ENCODE assay signal across 28 cellular contexts in genomic region chr4:101824500-101824899, GRCh38.
"Had no signal": no experiment of that assay in that cellular context is flagged by ENCODE, and none has a peak within 500 bp of the region (broad histone marks: within the 10 kb centered on the region; RNA-seq: fewer than 3 reads in every experiment).

No MANE protein-coding gene starts in this region.

- H3K36me3 Mint-ChIP-seq: activated naive CD4-positive, alpha-beta T cell treated with anti-CD3 and anti-CD28 coated beads, Interleukin-2, amount 50 U/mL, for 24 hours; brain had no signal

- H3K4me1 Mint-ChIP-seq: activated CD4-positive, alpha-beta memory T cell treated with anti-CD3 and anti-CD28 coated beads, Interleukin-2, amount 10 ng/mL, durations not matched to agents 7 days and 5 days; activated CD4-positive, alpha-beta T cell treated with anti-CD3 and anti-CD28 coated beads, Interleukin-2, amount 10 ng/mL, durations not matched to agents 7 days and 5 days; activated naive CD4-positive, alpha-beta T cell treated with anti-CD3 and anti-CD28 coated beads, Interleukin-2, amount 50 U/mL, for 24 hours; brain; nephron had no signal

- H3K27me3 ChIP-seq: cardiac muscle cell, left lung, right lobe of liver, testis, transverse colon had no signal

- H3K4me3 Mint-ChIP-seq: activated CD4-positive, alpha-beta memory T cell treated with anti-CD3 and anti-CD28 coated beads, Interleukin-2, amount 10 ng/mL, durations not matched to agents 7 days and 5 days; activated CD4-positive, alpha-beta T cell treated with anti-CD3 and anti-CD28 coated beads, Interleukin-2, amount 10 ng/mL, durations not matched to agents 7 days and 5 days; activated naive CD4-positive, alpha-beta T cell treated with anti-CD3 and anti-CD28 coated beads, Interleukin-2, amount 50 U/mL, for 24 hours; activated naive CD8-positive, alpha-beta T cell treated with anti-CD3 and anti-CD28 coated beads, Interleukin-2, amount 50 U/mL, for 24 hours; activated T-cell treated with anti-CD3 and anti-CD28 coated beads, Interleukin-2, amount 50 U/mL, for 4 hours; brain; effector memory CD8-positive, alpha-beta T cell; nephron had no signal

- DNase-seq: activated CD4-positive, alpha-beta memory T cell treated with anti-CD3 and anti-CD28 coated beads, Interleukin-2, amount 10 ng/mL, durations not matched to agents 7 days and 5 days; activated CD4-positive, alpha-beta T cell treated with anti-CD3 and anti-CD28 coated beads for 1 hour; activated CD4-positive, alpha-beta T cell treated with anti-CD3 and anti-CD28 coated beads, Interleukin-2, amount 10 ng/mL, durations not matched to agents 7 days and 5 days; activated CD8-positive, alpha-beta memory T cell treated with anti-CD3 and anti-CD28 coated beads, Interleukin-2, amount 50 U/mL, for 48 hours; activated naive CD8-positive, alpha-beta T cell treated with anti-CD3 and anti-CD28 coated beads, Interleukin-2, amount 50 U/mL, for 24 hours; activated T-cell treated with anti-CD3 and anti-CD28 coated beads, Interleukin-2, amount 50 U/mL, for 4 hours; cerebellar nuclear complex; effector memory CD8-positive, alpha-beta T cell; erythroblast; kidney glomerular epithelial cell; left lung; lower lobe of right lung; mesendoderm; mucosa of descending colon; right lobe of liver; stimulated activated CD4-positive, alpha-beta T cell treated with anti-CD3 and anti-CD28 coated beads, Interleukin-12 subunit alpha, Interleukin-12 subunit beta, amount 100 ng/mL, for 4 hours; stimulated activated CD4-positive, alpha-beta T cell treated with anti-CD3 and anti-CD28 coated beads, Interleukin-4, amount 100 ng/mL, for 24 hours; stimulated activated naive CD4-positive, alpha-beta T cell treated with Interleukin-2 at 50 U/mL for 16 hours; T-helper 2 cell; testis; transverse colon had no signal

- ATAC-seq: activated naive CD8-positive, alpha-beta T cell treated with anti-CD3 and anti-CD28 coated beads, Interleukin-2, amount 50 U/mL, for 24 hours; activated T-cell treated with anti-CD3 and anti-CD28 coated beads, Interleukin-2, amount 50 U/mL, for 4 hours; effector memory CD8-positive, alpha-beta T cell; left lung; lower lobe of right lung; mucosa of descending colon; right lobe of liver had no signal

- H3K27ac ChIP-seq: cardiac muscle cell, coronary artery, left lung, lower lobe of right lung, right lobe of liver, testis, transverse colon had no signal

- H3K27me3 Mint-ChIP-seq: brain, progenitor cell of endocrine pancreas had no signal

- H3K4me1 ChIP-seq: left lung, lower lobe of right lung, right lobe of liver, testis, transverse colon had no signal

- H3K4me3 ChIP-seq: cardiac muscle cell, coronary artery, left lung, lower lobe of right lung, mucosa of descending colon, right lobe of liver, testis, transverse colon had no signal

- H3K9me3 ChIP-seq: lower lobe of right lung, right lobe of liver, testis, transverse colon had no signal

- H3K27ac Mint-ChIP-seq: activated CD4-positive, alpha-beta memory T cell treated with anti-CD3 and anti-CD28 coated beads, Interleukin-2, amount 10 ng/mL, durations not matched to agents 7 days and 5 days; activated CD4-positive, alpha-beta T cell treated with anti-CD3 and anti-CD28 coated beads, Interleukin-2, amount 10 ng/mL, durations not matched to agents 7 days and 5 days; activated naive CD4-positive, alpha-beta T cell treated with anti-CD3 and anti-CD28 coated beads, Interleukin-2, amount 50 U/mL, for 24 hours; activated naive CD8-positive, alpha-beta T cell treated with anti-CD3 and anti-CD28 coated beads, Interleukin-2, amount 50 U/mL, for 24 hours; activated T-helper 2 cell treated with anti-CD3 and anti-CD28 coated beads, Interferon-gamma antibody, Interleukin-2, Interleukin-4, amounts not matched to agents 10 μg/mL and 5 μg/mL and 100 μg/mL, durations not matched to agents 14 hours and 24 hours and 36 hours; brain; effector memory CD8-positive, alpha-beta T cell; nephron; progenitor cell of endocrine pancreas had no signal

- H3K36me3 ChIP-seq: cardiac muscle cell, left lung, lower lobe of right lung, right lobe of liver, transverse colon had no signal
